ENCODE assay signal across 26 cellular contexts in the genomic region with DNA sequence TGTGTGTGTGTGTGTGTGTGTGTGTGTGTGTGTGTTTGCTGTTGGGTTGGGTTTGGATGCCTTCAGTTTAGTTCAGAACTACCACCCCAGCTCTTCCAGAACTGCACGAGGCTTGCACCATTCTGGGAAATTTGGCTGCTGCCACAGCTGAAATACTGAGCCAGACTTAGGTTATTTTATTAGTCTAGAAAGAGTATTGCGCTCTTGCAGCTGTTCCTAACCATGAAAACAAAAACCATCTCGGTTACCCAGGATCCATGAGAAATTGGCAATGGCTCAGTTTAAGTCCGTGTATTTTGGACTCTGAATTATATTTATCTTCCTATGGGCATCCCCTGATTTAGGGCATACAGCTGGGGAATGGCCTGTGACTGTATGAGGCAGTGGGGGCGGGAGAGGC.
DNase-seq lines count a peak whose midpoint lies in the region; ATAC-seq and TF ChIP-seq lines count a peak whose summit lies in the region.
"Had no signal": no experiment of that assay in that cellular context is flagged by ENCODE, and none has a peak within 500 bp of the region (broad histone marks: within the 10 kb centered on the region; RNA-seq: fewer than 3 reads in every experiment).

No MANE protein-coding gene starts in this region.

- no peak overlapping the region for H2BK20ac ChIP-seq in IMR-90 (ENCODE audit: low read depth, low read length)

- no peaks in the 10 kb centered on the region for H3K27me3 Mint-ChIP-seq in MCF 10A (ENCODE audit: insufficient read depth, unreplicated experiment)
- H3K27me3 Mint-ChIP-seq: activated naive CD4-positive, alpha-beta T cell treated with anti-CD3 and anti-CD28 coated beads, Interleukin-2, amount 10 ng/mL, durations not matched to agents 7 days and 5 days; CD4-positive, alpha-beta T cell had no signal

- no peak overlapping the region; the same call in 1 of the 2 replicates for H3K14ac ChIP-seq in IMR-90 (replicated peaks; ENCODE audit: low read depth, low read length)

- H3K9ac ChIP-seq in IMR-90 (ENCODE audit: low read depth, low read length): no peak overlapping the region

- ATAC-seq in IMR-90 (ENCODE audit: low read depth): no peak
- ATAC-seq: foreskin keratinocyte; left lung; stimulated activated effector memory CD8-positive, alpha-beta T cell treated with anti-CD3 and anti-CD28 coated beads, Interleukin-12 subunit alpha, Interleukin-12 subunit beta, amount 100 ng/mL, for 72 hours had no signal

- H3K4ac ChIP-seq in IMR-90 (ENCODE audit: low read depth, low read length): peak overlapping the region; percentile 58

- H3K27me3 ChIP-seq in IMR-90 (ENCODE audit: control insufficient read depth, insufficient read depth, low read length): no peaks in the 10 kb centered on the region
- no peaks in the 10 kb centered on the region for H3K27me3 ChIP-seq in tibial artery
- H3K27me3 ChIP-seq: dorsolateral prefrontal cortex, foreskin keratinocyte, left lung, spleen had no signal

- WGBS in IMR-90 (ENCODE audit: extremely low coverage in 2 of 2, insufficient read length in 1 of 2), 2 experiments: no CpG with 5 or more reads among the region's 5 CpGs

- no peak overlapping the region for H3K4me2 ChIP-seq in IMR-90 (ENCODE audit: low read depth, low read length)

- no peak overlapping the region for H3K4me3 Mint-ChIP-seq in MCF 10A (ENCODE audit: unreplicated experiment)
- H3K4me3 Mint-ChIP-seq: activated CD4-positive, alpha-beta T cell treated with anti-CD3 and anti-CD28 coated beads, Interleukin-2, amount 10 ng/mL, durations not matched to agents 7 days and 5 days; activated naive CD4-positive, alpha-beta T cell treated with anti-CD3 and anti-CD28 coated beads, Interleukin-2, amount 10 ng/mL, durations not matched to agents 7 days and 5 days; CD4-positive, alpha-beta T cell; immature natural killer cell; stimulated activated effector memory CD8-positive, alpha-beta T cell treated with anti-CD3 and anti-CD28 coated beads, Interleukin-12 subunit alpha, Interleukin-12 subunit beta, amount 100 ng/mL, for 72 hours had no signal

- TF ChIP-seq CTCF in IMR-90 (conservative IDR thresholded peaks at IDR 0.05; ENCODE audit: low read depth, low read length) (no peak), coronary artery (IDR thresholded peaks at IDR 0.05) (no peak), tibial artery (IDR thresholded peaks at IDR 0.05) (no peak), MCF 10A (IDR thresholded peaks at IDR 0.05; ENCODE audit: unreplicated experiment) (no peak)

- peak; percentile 45 for DNase-seq in IMR-90
- no peak for DNase-seq in coronary artery (ENCODE audit: low spot score)
- peak; percentile 89 for DNase-seq in myocyte (ENCODE audit: low read depth)
- DNase-seq in tibial artery: peak in 1 of 2 donors; percentile 75
- DNase-seq in MCF 10A (ENCODE audit: unreplicated experiment): no peak
- DNase-seq in NK-92 treated with Interleukin-12 subunit alpha and Interleukin-12 subunit beta, amount 100 ng/mL, for 24 hours (lab: John Stamatoyannopoulos, UW): no peak
- DNase-seq in HPDE6-E6E7 (ENCODE audit: extremely low spot score): no peak
- DNase-seq: activated CD4-positive, alpha-beta T cell treated with anti-CD3 and anti-CD28 coated beads, Interleukin-2, amount 10 ng/mL, durations not matched to agents 7 days and 5 days; activated naive CD4-positive, alpha-beta T cell treated with anti-CD3 and anti-CD28 coated beads, Interleukin-2, amount 10 ng/mL, durations not matched to agents 7 days and 5 days; amygdala; caudate nucleus; CD4-positive, alpha-beta T cell; dorsolateral prefrontal cortex; EL; foreskin keratinocyte; hippocampal formation; immature natural killer cell; left lung; NCI-H1092 treated with DMSO at 0.1 percent for 48 hours; NCI-H1930; NCI-H526 treated with DMSO at 0.1 percent for 48 hours; spleen; stimulated activated CD4-positive, alpha-beta T cell treated with anti-CD3 and anti-CD28 coated beads, Interleukin-2, amount 100 ng/mL, for 48 hours had no signal

- in situ Hi-C loops in IMR-90 (cut with MboI; ENCODE audit: low sequenced_read_pairs): no loop called here

- peaks cover 5% of the 10 kb centered on the region; the same call in 1 of the 2 replicates for H4K20me1 ChIP-seq in IMR-90 (ENCODE audit: insufficient read depth, low read length)

- H2BK120ac ChIP-seq in IMR-90 (ENCODE audit: low read depth, low read length): 0 out of 2 replicates have a peak overlapping the region, but pooled peaks have one; percentile 3

- CTCF ChIA-PET in IMR-90 (lab: Yijun Ruan, JAX): no interaction called here
- CTCF ChIA-PET in MCF 10A (lab: Yijun Ruan, JAX): interaction anchor here (0.5 to 1.3 kb wide), 6 partner anchors 10 to 1450 kb away, joined by 3 to 6 read pairs (median 3); no protein-coding TSS in a partner anchor

- H3K18ac ChIP-seq in IMR-90 (ENCODE audit: low read depth, low read length): peak overlapping the region; percentile 75; the same call in 1 of the 2 replicates

- intact Hi-C loops in IMR-90 (cut with micrococcal nuclease) (loop anchor here (2.0 kb wide), 1 partner anchor 21 kb away; no protein-coding TSS in a partner anchor), tibial artery (cut with DNase I; ENCODE audit: low total_unique reads) (no loop called here), MCF 10A (cut with micrococcal nuclease) (no loop called here)

- POLR2A ChIA-PET in IMR-90 (lab: Charles Lee; ENCODE audit: unreplicated experiment) (no interaction called here), MCF 10A (lab: Yijun Ruan, JAX) (interaction anchor here (1.0 to 2.0 kb wide), 3 partner anchors 11 to 73 kb away, joined by 4 to 6 read pairs (median 5); no protein-coding TSS in a partner anchor)

- H3K27ac ChIP-seq in IMR-90 (ENCODE audit: insufficient read depth, low read length) (0 out of 2 replicates have a peak overlapping the region, but pooled peaks have one; percentile 15), coronary artery (peak overlapping the region; percentile 46 to 75), tibial artery (peak overlapping the region; percentile 48 to 58)
- H3K27ac ChIP-seq: foreskin keratinocyte, left lung, prostate gland, RWPE1, spleen had no signal

- H3K27ac Mint-ChIP-seq in MCF 10A (ENCODE audit: low read depth, unreplicated experiment): no peak overlapping the region
- H3K27ac Mint-ChIP-seq: activated CD4-positive, alpha-beta T cell treated with anti-CD3 and anti-CD28 coated beads, Interleukin-2, amount 10 ng/mL, durations not matched to agents 7 days and 5 days; activated naive CD4-positive, alpha-beta T cell treated with anti-CD3 and anti-CD28 coated beads, Interleukin-2, amount 10 ng/mL, durations not matched to agents 7 days and 5 days; CD4-positive, alpha-beta T cell; immature natural killer cell; stimulated activated effector memory CD8-positive, alpha-beta T cell treated with anti-CD3 and anti-CD28 coated beads, Interleukin-12 subunit alpha, Interleukin-12 subunit beta, amount 100 ng/mL, for 72 hours had no signal

- H3K4me1 Mint-ChIP-seq in MCF 10A (ENCODE audit: insufficient read depth, unreplicated experiment): peaks cover 22% of the 10 kb centered on the region
- H3K4me1 Mint-ChIP-seq: activated CD4-positive, alpha-beta T cell treated with anti-CD3 and anti-CD28 coated beads, Interleukin-2, amount 10 ng/mL, durations not matched to agents 7 days and 5 days; activated naive CD4-positive, alpha-beta T cell treated with anti-CD3 and anti-CD28 coated beads, Interleukin-2, amount 10 ng/mL, durations not matched to agents 7 days and 5 days; immature natural killer cell had no signal

- H3K9me3 Mint-ChIP-seq in MCF 10A (ENCODE audit: unreplicated experiment): no peaks in the 10 kb centered on the region
- H3K9me3 Mint-ChIP-seq: activated CD4-positive, alpha-beta T cell treated with anti-CD3 and anti-CD28 coated beads, Interleukin-2, amount 10 ng/mL, durations not matched to agents 7 days and 5 days; activated naive CD4-positive, alpha-beta T cell treated with anti-CD3 and anti-CD28 coated beads, Interleukin-2, amount 10 ng/mL, durations not matched to agents 7 days and 5 days; CD4-positive, alpha-beta T cell; immature natural killer cell; stimulated activated effector memory CD8-positive, alpha-beta T cell treated with anti-CD3 and anti-CD28 coated beads, Interleukin-12 subunit alpha, Interleukin-12 subunit beta, amount 100 ng/mL, for 72 hours had no signal

- H3K4me1 ChIP-seq in IMR-90 (ENCODE audit: control insufficient read depth, insufficient read depth, low read length): peaks cover 27% of the 10 kb centered on the region
- peaks cover 0 to 59% (median 31%) of the 10 kb centered on the region in 4 donors for H3K4me1 ChIP-seq in tibial artery
- H3K4me1 ChIP-seq: prostate gland had no signal

- H3K79me1 ChIP-seq in IMR-90 (ENCODE audit: low read depth in 1 of 2, low read length in 2 of 2): peaks cover 41 to 80% of the 10 kb centered on the region in 2 experiments

- H4K5ac ChIP-seq in IMR-90 (ENCODE audit: low read depth, low read length): peak overlapping the region; percentile 18; the same call in 1 of the 2 replicates

- peaks cover 32% of the 10 kb centered on the region for H3K9me1 ChIP-seq in IMR-90 (ENCODE audit: insufficient read depth, low read length)

- peaks cover 12% of the 10 kb centered on the region for H3K36me3 Mint-ChIP-seq in MCF 10A (ENCODE audit: insufficient read depth, unreplicated experiment)
- H3K36me3 Mint-ChIP-seq: activated naive CD4-positive, alpha-beta T cell treated with anti-CD3 and anti-CD28 coated beads, Interleukin-2, amount 10 ng/mL, durations not matched to agents 7 days and 5 days; stimulated activated effector memory CD8-positive, alpha-beta T cell treated with anti-CD3 and anti-CD28 coated beads, Interleukin-12 subunit alpha, Interleukin-12 subunit beta, amount 100 ng/mL, for 72 hours had no signal

- H2AK5ac ChIP-seq in IMR-90 (ENCODE audit: low read depth, low read length): peak overlapping the region; percentile 50; the same call in 1 of the 2 replicates

- BruUV-seq in IMR-90 (replicated peaks; lab: Mats Ljungman, UMichigan) (no TSS peak), MCF 10A (replicated peaks; lab: Mats Ljungman, UMichigan) (no TSS peak)

- H2AK9ac ChIP-seq in IMR-90 (replicated peaks; ENCODE audit: low read depth, low read length, poor library complexity): no peak overlapping the region

- peak overlapping the region; percentile 40 for H2BK5ac ChIP-seq in IMR-90 (ENCODE audit: low read depth, low read length, poor library complexity, severe bottlenecking)

- 0 out of 2 replicates have a peak overlapping the region, but pooled peaks have one; percentile 41 for H3K23ac ChIP-seq in IMR-90 (ENCODE audit: low read depth, low read length)

- no peak overlapping the region; the same call in 1 of the 2 replicates for H4K91ac ChIP-seq in IMR-90 (ENCODE audit: insufficient read depth, low read depth, low read length)

- H3K36me3 ChIP-seq in IMR-90 (ENCODE audit: control insufficient read depth, insufficient read depth, low read length) (peaks cover 2% of the 10 kb centered on the region; the same call in 1 of the 2 replicates), tibial artery (no peaks in the 10 kb centered on the region)
- H3K36me3 ChIP-seq: left lung, prostate gland, spleen had no signal

- H3K9me3 ChIP-seq in IMR-90 (ENCODE audit: control insufficient read depth, insufficient read depth, low read length): no peaks in the 10 kb centered on the region
- no peaks in the 10 kb centered on the region for H3K9me3 ChIP-seq in tibial artery
- H3K9me3 ChIP-seq: left lung, prostate gland, spleen had no signal

- TF ChIP-seq RAD21 in IMR-90 (IDR thresholded peaks at IDR 0.05; ENCODE audit: low read length): no peak

- dilution Hi-C loops in IMR-90 (cut with HindIII; ENCODE audit: low sequenced_read_pairs, unreplicated experiment): no loop called here

- TF ChIP-seq POLR2A in IMR-90 (IDR thresholded peaks at IDR 0.05; ENCODE audit: low read depth, low read length): no peak

- peak overlapping the region; percentile 23 to 35; a peak in 2 of 4 replicates for H4K8ac ChIP-seq in IMR-90 (ENCODE audit: low read depth in 2 of 2, low read length in 2 of 2)

- H3K4me3 ChIP-seq in IMR-90 (ENCODE audit: insufficient read depth, low read depth, low read length): no peak overlapping the region
- peak overlapping the region; percentile 11 for H3K4me3 ChIP-seq in coronary artery
- no peak overlapping the region for H3K4me3 ChIP-seq in tibial artery
- H3K4me3 ChIP-seq: left lung, prostate gland, spleen had no signal

- H2AFZ ChIP-seq in IMR-90 (replicated peaks; ENCODE audit: low read length, poor library complexity): no peak overlapping the region

- H3K56ac ChIP-seq in IMR-90 (ENCODE audit: extremely low read depth, insufficient read depth, low read length): no peak overlapping the region

- H2BK15ac ChIP-seq in IMR-90 (ENCODE audit: low read depth, low read length): peak overlapping the region; percentile 53; the same call in 1 of the 3 replicates

Comparison
In these comparisons a context has a peak if more than half of its experiments do, and no peak if none do; other contexts are left out.
1. DNase-seq: peak in IMR-90 (single experiment) and myocyte (single experiment); none in coronary artery (single experiment), MCF 10A (single experiment), NK-92 treated with Interleukin-12 subunit alpha and Interleukin-12 subunit beta, amount 100 ng/mL, for 24 hours (single experiment) and HPDE6-E6E7 (single experiment).
2. Peak in every context shown above with its lines, with median percentiles within 50 percentile points of each other: H3K27ac ChIP-seq.